In the genomic region with DNA sequence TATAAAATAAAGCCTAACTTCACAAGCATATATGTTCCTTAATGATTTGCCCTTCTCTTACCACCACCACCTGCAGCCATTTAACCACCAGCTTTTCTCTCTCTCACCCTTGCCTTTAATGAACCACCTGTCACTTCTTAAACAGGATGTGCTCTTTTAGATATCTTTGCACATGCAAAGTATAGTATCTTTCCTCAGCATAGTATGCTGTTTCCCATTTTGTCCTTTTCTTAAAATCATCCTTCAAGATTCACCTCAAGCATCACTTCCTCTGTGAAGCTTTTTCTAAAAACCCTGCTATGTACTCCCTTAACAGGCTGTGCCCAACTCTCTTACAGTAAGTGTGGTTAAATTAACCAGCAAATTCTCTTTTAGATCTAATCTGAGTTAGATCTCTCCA, we compare ENCODE assay signal across 11 cellular contexts. TPM values are rescaled to one million over a fixed set of nuclear protein-coding genes. Genes with fewer than 3 reads are reported as not detected.
A peak's percentile ranks its signal among the peaks of the same experiment; 100 is the strongest.
DNase-seq lines count a peak whose midpoint lies in the region; ATAC-seq and TF ChIP-seq lines count a peak whose summit lies in the region.
"Had no signal": no experiment of that assay in that cellular context is flagged by ENCODE, and none has a peak within 500 bp of the region (broad histone marks: within the 10 kb centered on the region; RNA-seq: fewer than 3 reads in every experiment).

No MANE protein-coding gene starts in this region.

- H3K9me3 ChIP-seq in KOPT-K1 (ENCODE audit: insufficient read depth, low read length, poor library complexity, severe bottlenecking) (no peaks in the 10 kb centered on the region), mucosa of descending colon (no peaks in the 10 kb centered on the region), body of pancreas (no peaks in the 10 kb centered on the region)

- peaks cover 14% of the 10 kb centered on the region for H3K4me1 Mint-ChIP-seq in activated T-helper 1 cell treated with anti-CD3 and anti-CD28 coated beads, Interleukin-12 subunit alpha, Interleukin-12 subunit beta, Interleukin-2, Interleukin-4 antibody, amounts not matched to agents 30 ng/mL and 10 ng/mL and 1 ng/mL, durations not matched to agents 14 hours and 24 hours and 36 hours (ENCODE audit: low read depth)

- no peak overlapping the region for H3K4me3 Mint-ChIP-seq in activated T-helper 1 cell treated with anti-CD3 and anti-CD28 coated beads, Interleukin-12 subunit alpha, Interleukin-12 subunit beta, Interleukin-2, Interleukin-4 antibody, amounts not matched to agents 30 ng/mL and 10 ng/mL and 1 ng/mL, durations not matched to agents 14 hours and 24 hours and 36 hours

- H3K27ac ChIP-seq in KOPT-K1 (ENCODE audit: low read depth, low read length, poor library complexity, severe bottlenecking) (peak overlapping the region; percentile 61), body of pancreas (no peak overlapping the region)
- H3K27ac ChIP-seq: cardiac muscle cell had no signal

- DNase-seq in mucosa of descending colon (no peak), body of pancreas (no peak), NCI-H526 treated with DMSO at 0.1 percent for 48 hours (lab: John Stamatoyannopoulos, UW) (no peak)
- DNase-seq in activated T-helper 1 cell treated with anti-CD3 and anti-CD28 coated beads, Interleukin-12 subunit alpha, Interleukin-12 subunit beta, Interleukin-2, Interleukin-4 antibody, amounts not matched to agents 30 ng/mL and 10 ng/mL and 1 ng/mL, durations not matched to agents 14 hours and 24 hours and 36 hours (ENCODE audit: low spot score) = no peak
- DNase-seq: NCI-H187, retina, Right ventricle myocardium superior had no signal

- H3K9me3 Mint-ChIP-seq in activated T-helper 1 cell treated with anti-CD3 and anti-CD28 coated beads, Interleukin-12 subunit alpha, Interleukin-12 subunit beta, Interleukin-2, Interleukin-4 antibody, amounts not matched to agents 30 ng/mL and 10 ng/mL and 1 ng/mL, durations not matched to agents 14 hours and 24 hours and 36 hours = no peaks in the 10 kb centered on the region

- ATAC-seq in GM18858 (IDR thresholded peaks at IDR 0.05; ENCODE audit: unreplicated experiment) (peak; percentile 76), GM21526 (IDR thresholded peaks at IDR 0.05; ENCODE audit: low FRiP score, unreplicated experiment) (peak; percentile 82), mucosa of descending colon (peak; percentile 72), body of pancreas (no peak)

- TF ChIP-seq POLR2A in body of pancreas (IDR thresholded peaks at IDR 0.05) = no peak

- H3K4me3 ChIP-seq in mucosa of descending colon = no peak overlapping the region
- no peak overlapping the region for H3K4me3 ChIP-seq in body of pancreas
- H3K4me3 ChIP-seq: cardiac muscle cell had no signal

- H3K36me3 ChIP-seq in KOPT-K1 (ENCODE audit: insufficient read depth, low read length) (no peaks in the 10 kb centered on the region), mucosa of descending colon (ENCODE audit: low read depth) (no peaks in the 10 kb centered on the region), body of pancreas (replicated peaks in 1 of 2; ENCODE audit: insufficient read depth in 1 of 2, low read depth in 2 of 2) (no peaks in the 10 kb centered on the region)
- H3K36me3 ChIP-seq: cardiac muscle cell had no signal

- intact Hi-C loops in mucosa of descending colon (cut with DNase I, micrococcal nuclease) = no loop called here
- intact Hi-C loops in body of pancreas (cut with DNase I) = no loop called here
- intact Hi-C loops in activated T-helper 1 cell treated with anti-CD3 and anti-CD28 coated beads, Interleukin-12 subunit alpha, Interleukin-12 subunit beta, Interleukin-2, Interleukin-4 antibody, amounts not matched to agents 30 ng/mL and 10 ng/mL and 1 ng/mL, durations not matched to agents 14 hours and 24 hours and 36 hours (cut with micrococcal nuclease) = loop anchor here (10.0 kb wide), 1 partner anchor 1833 kb away; the partner anchor contains the start of gene SDAD1

- no peak overlapping the region for H3K27ac Mint-ChIP-seq in activated T-helper 1 cell treated with anti-CD3 and anti-CD28 coated beads, Interleukin-12 subunit alpha, Interleukin-12 subunit beta, Interleukin-2, Interleukin-4 antibody, amounts not matched to agents 30 ng/mL and 10 ng/mL and 1 ng/mL, durations not matched to agents 14 hours and 24 hours and 36 hours

- no peaks in the 10 kb centered on the region for H3K27me3 ChIP-seq in body of pancreas

- H3K4me1 ChIP-seq in mucosa of descending colon (ENCODE audit: low read depth) (no peaks in the 10 kb centered on the region), body of pancreas (no peaks in the 10 kb centered on the region)

- TF ChIP-seq CTCF in mucosa of descending colon (IDR thresholded peaks at IDR 0.05) (no peak), body of pancreas (IDR thresholded peaks at IDR 0.05) (no peak)

- no peaks in the 10 kb centered on the region for H3K36me3 Mint-ChIP-seq in activated T-helper 1 cell treated with anti-CD3 and anti-CD28 coated beads, Interleukin-12 subunit alpha, Interleukin-12 subunit beta, Interleukin-2, Interleukin-4 antibody, amounts not matched to agents 30 ng/mL and 10 ng/mL and 1 ng/mL, durations not matched to agents 14 hours and 24 hours and 36 hours (ENCODE audit: low read depth)

- no peaks in the 10 kb centered on the region for H3K27me3 Mint-ChIP-seq in activated T-helper 1 cell treated with anti-CD3 and anti-CD28 coated beads, Interleukin-12 subunit alpha, Interleukin-12 subunit beta, Interleukin-2, Interleukin-4 antibody, amounts not matched to agents 30 ng/mL and 10 ng/mL and 1 ng/mL, durations not matched to agents 14 hours and 24 hours and 36 hours (ENCODE audit: insufficient read depth)

RNA-seq across cellular contexts. Expression of gene CNOT6L, which starts 8.2 kb away (rescaled TPM):
- total RNA-seq in mucosa of descending colon (10 to 100 TPM; 38.5 to 51.0 (median 42.7) TPM), body of pancreas (10 to 100 TPM; 17.5 to 19.2 TPM)
- total RNA-seq in activated T-helper 1 cell treated with anti-CD3 and anti-CD28 coated beads, Interleukin-12 subunit alpha, Interleukin-12 subunit beta, Interleukin-2, Interleukin-4 antibody, amounts not matched to agents 30 ng/mL and 10 ng/mL and 1 ng/mL, durations not matched to agents 14 hours and 24 hours and 36 hours = 119 and 121 TPM in 2 replicates

RNA-seq across cellular contexts. Expression of gene MRPL1, which starts 35.3 kb away (rescaled TPM):
- 10 to 100 TPM; 28.3 to 35.0 (median 29.1) TPM for total RNA-seq in mucosa of descending colon
- total RNA-seq in body of pancreas = 10 to 100 TPM; 12.2 to 23.4 TPM
- 72.7 and 75.0 TPM in 2 replicates for total RNA-seq in activated T-helper 1 cell treated with anti-CD3 and anti-CD28 coated beads, Interleukin-12 subunit alpha, Interleukin-12 subunit beta, Interleukin-2, Interleukin-4 antibody, amounts not matched to agents 30 ng/mL and 10 ng/mL and 1 ng/mL, durations not matched to agents 14 hours and 24 hours and 36 hours
